In genomic region chr15:28152538-28152923, GRCh38 we compare ENCODE assay signal across 2 cellular contexts. TPM values are rescaled to one million over a fixed set of nuclear protein-coding genes. Genes with fewer than 3 reads are reported as not detected.
"Had no signal": no experiment of that assay in that cellular context is flagged by ENCODE, and none has a peak within 500 bp of the region (broad histone marks: within the 10 kb centered on the region; RNA-seq: fewer than 3 reads in every experiment).

No MANE protein-coding gene starts in this region.

RNA-seq across cellular contexts. Expression of gene OCA2, which starts 53.4 kb away (rescaled TPM):
- total RNA-seq: HT1080, SJCRH30 had no signal
